ENCODE assay signal across 11 cellular contexts in the genomic region with DNA sequence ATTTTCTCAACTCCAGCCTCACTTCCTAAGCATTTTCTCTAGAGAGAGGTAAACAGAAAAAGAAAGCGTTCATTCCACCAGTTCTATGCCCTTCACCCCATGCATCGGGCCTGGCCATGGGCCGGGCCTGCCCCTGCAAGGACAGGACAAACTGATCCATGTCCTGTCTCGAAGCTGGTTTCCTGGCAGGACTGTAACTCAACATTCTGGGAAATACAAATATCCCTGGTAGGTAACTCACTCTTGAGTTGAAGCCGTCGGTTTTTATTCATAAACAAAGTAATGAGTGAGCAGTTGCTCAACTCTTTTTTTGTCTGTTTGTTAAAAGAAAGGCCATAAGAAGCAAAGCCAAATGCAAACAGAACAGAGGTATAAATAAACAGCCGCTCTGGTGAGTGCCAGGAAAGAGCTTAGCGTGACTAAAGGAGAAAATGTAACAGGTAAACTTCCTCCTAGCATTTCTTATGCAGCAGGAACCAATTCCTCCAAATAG.
DNase-seq lines count a peak whose midpoint lies in the region; ATAC-seq, FAIRE-seq and TF ChIP-seq lines count a peak whose summit lies in the region.
"Had no signal": no experiment of that assay in that cellular context is flagged by ENCODE, and none has a peak within 500 bp of the region (broad histone marks: within the 10 kb centered on the region; RNA-seq: fewer than 3 reads in every experiment).

No MANE protein-coding gene starts in this region.

- H3K4me1 ChIP-seq in mucosa of descending colon (ENCODE audit: low read depth) = no peaks in the 10 kb centered on the region

- TF ChIP-seq CTCF in choroid plexus epithelial cell (conservative IDR thresholded peaks at IDR 0.05; ENCODE audit: low read depth, low read length) = no peak
- no peak for TF ChIP-seq CTCF in mucosa of descending colon (IDR thresholded peaks at IDR 0.05)

- no peak overlapping the region for H3K4me3 ChIP-seq in choroid plexus epithelial cell (ENCODE audit: low read depth, low read length)
- no peak overlapping the region for H3K4me3 ChIP-seq in mucosa of descending colon

- FAIRE-seq in urothelium cell line (lab: Jason Lieb, UNC) = no peak

- peak; percentile 26 for ATAC-seq in mucosa of descending colon
- ATAC-seq in HG02588 (IDR thresholded peaks at IDR 0.05; ENCODE audit: unreplicated experiment) = no peak

- no peaks in the 10 kb centered on the region for H3K9me3 ChIP-seq in mucosa of descending colon

- H3K36me3 ChIP-seq in mucosa of descending colon (ENCODE audit: low read depth) = no peaks in the 10 kb centered on the region

- intact Hi-C loops in mucosa of descending colon (cut with DNase I, micrococcal nuclease) = no loop called here

- DNase-seq in ELR (ENCODE audit: low read depth) (peak; percentile 39), NCI-H345 (lab: John Stamatoyannopoulos, UW) (peak; percentile 69), choroid plexus epithelial cell (ENCODE audit: low read depth) (peak; percentile 26), mucosa of descending colon (no peak), NCI-H82 treated with DMSO at 0.1 percent for 48 hours (lab: John Stamatoyannopoulos, UW; ENCODE audit: unreplicated experiment) (no peak), urothelium cell line (ENCODE audit: low spot score) (no peak), MV-4-11 (lab: John Stamatoyannopoulos, UW) (no peak)
- DNase-seq: activated naive CD4-positive, alpha-beta T cell treated with Interleukin-2 at 50 U/mL for 16 hours; naive B cell; substantia nigra had no signal

Comparison
In these comparisons a context has a peak if more than half of its experiments do, and no peak if none do; other contexts are left out.
1. DNase-seq: peak in ELR (single experiment), NCI-H345 (single experiment) and choroid plexus epithelial cell (single experiment); none in mucosa of descending colon (0 of 3), NCI-H82 treated with DMSO at 0.1 percent for 48 hours (single experiment), urothelium cell line (single experiment) and MV-4-11 (single experiment).